ENCODE assay signal across 14 cellular contexts in the genomic region with DNA sequence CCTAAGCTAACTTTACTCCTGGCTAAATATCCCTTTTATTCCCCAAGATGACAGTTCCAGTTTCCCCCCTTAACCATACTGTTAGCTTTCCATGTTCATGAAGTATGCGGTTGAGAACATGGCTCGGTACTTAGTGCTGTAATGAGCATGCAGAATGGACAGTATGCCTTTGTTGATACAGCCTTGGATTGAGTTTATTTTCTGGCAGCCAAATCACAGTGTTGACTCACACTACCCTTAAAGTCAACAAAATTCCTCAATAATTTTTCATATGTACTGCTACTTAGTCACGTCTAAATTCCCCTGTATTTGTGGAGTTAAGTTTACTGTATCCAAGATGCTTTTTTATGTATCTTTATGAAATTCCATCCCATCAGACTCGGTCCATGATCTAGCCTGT. TPM values are rescaled to one million over a fixed set of nuclear protein-coding genes. Genes with fewer than 3 reads are reported as not detected.
DNase-seq lines count a peak whose midpoint lies in the region; ATAC-seq and TF ChIP-seq lines count a peak whose summit lies in the region.
"Had no signal": no experiment of that assay in that cellular context is flagged by ENCODE, and none has a peak within 500 bp of the region (broad histone marks: within the 10 kb centered on the region; RNA-seq: fewer than 3 reads in every experiment).

No MANE protein-coding gene starts in this region.

- peak overlapping the region; percentile 74 for H3K27ac Mint-ChIP-seq in osteocyte (ENCODE audit: unreplicated experiment)
- no peak overlapping the region for H3K27ac Mint-ChIP-seq in effector memory CD8-positive, alpha-beta T cell

- peak overlapping the region; percentile 8 for H3K4me3 Mint-ChIP-seq in osteocyte (ENCODE audit: unreplicated experiment)
- H3K4me3 Mint-ChIP-seq in effector memory CD8-positive, alpha-beta T cell: no peak overlapping the region
- H3K4me3 Mint-ChIP-seq: central memory CD8-positive, alpha-beta T cell had no signal

- ATAC-seq in esophagus mucosa (peak; percentile 40), GM19467 (IDR thresholded peaks at IDR 0.05; ENCODE audit: unreplicated experiment) (no peak)
- no peak for ATAC-seq in effector memory CD8-positive, alpha-beta T cell (replicated peaks)
- ATAC-seq: heart right ventricle had no signal

- H3K4me1 Mint-ChIP-seq in osteocyte (ENCODE audit: unreplicated experiment): peaks cover 38% of the 10 kb centered on the region
- peaks cover 0 to 1% of the 10 kb centered on the region in 2 donors for H3K4me1 Mint-ChIP-seq in effector memory CD8-positive, alpha-beta T cell (ENCODE audit: low read depth in 2 of 2)
- H3K4me1 Mint-ChIP-seq: central memory CD8-positive, alpha-beta T cell had no signal

- H3K36me3 Mint-ChIP-seq in osteocyte (ENCODE audit: unreplicated experiment): no peaks in the 10 kb centered on the region
- H3K36me3 Mint-ChIP-seq in effector memory CD8-positive, alpha-beta T cell (ENCODE audit: insufficient read depth): no peaks in the 10 kb centered on the region

- DNase-seq in EH (ENCODE audit: low read depth) (peak; percentile 96), RKO (ENCODE audit: low spot score) (peak; percentile 54), osteocyte (ENCODE audit: extremely low spot score, unreplicated experiment) (no peak), cerebellar nuclear complex (lab: John Stamatoyannopoulos, UW) (no peak), NCI-H2227 treated with DMSO at 0.1 percent for 48 hours (lab: John Stamatoyannopoulos, UW) (no peak)
- no peak for DNase-seq in effector memory CD8-positive, alpha-beta T cell
- DNase-seq: activated CD8-positive, alpha-beta memory T cell treated with anti-CD3 and anti-CD28 coated beads, Interleukin-2, amount 50 U/mL, for 4 hours; DMS79; heart right ventricle; midbrain; NCI-H510A treated with DMSO at 0.1 percent for 48 hours had no signal

- H3K9me3 Mint-ChIP-seq in osteocyte (ENCODE audit: unreplicated experiment): no peaks in the 10 kb centered on the region
- H3K9me3 Mint-ChIP-seq in effector memory CD8-positive, alpha-beta T cell: peaks cover 0 to 6% of the 10 kb centered on the region in 2 donors

- no peak for TF ChIP-seq CTCF in osteocyte (IDR thresholded peaks at IDR 0.05)

- no peaks in the 10 kb centered on the region for H3K27me3 Mint-ChIP-seq in osteocyte (ENCODE audit: unreplicated experiment)
- H3K27me3 Mint-ChIP-seq in effector memory CD8-positive, alpha-beta T cell: peaks cover 31 to 40% of the 10 kb centered on the region in 2 donors

RNA-seq across cellular contexts. Expression of a gene that starts 1.4 kb away (rescaled TPM):
- total RNA-seq in esophagus mucosa (1.1 TPM), osteocyte (13.6 and 14.7 TPM in 2 replicates)

Comparison
In these comparisons a context has a peak if more than half of its experiments do, and no peak if none do; other contexts are left out.
1. DNase-seq: peak in EH (single experiment) and RKO (single experiment); none in osteocyte (single experiment), effector memory CD8-positive, alpha-beta T cell (0 of 3), cerebellar nuclear complex (0 of 2) and NCI-H2227 treated with DMSO at 0.1 percent for 48 hours (single experiment).